1 cellular context compared by ENCODE assay signal in the genomic region with DNA sequence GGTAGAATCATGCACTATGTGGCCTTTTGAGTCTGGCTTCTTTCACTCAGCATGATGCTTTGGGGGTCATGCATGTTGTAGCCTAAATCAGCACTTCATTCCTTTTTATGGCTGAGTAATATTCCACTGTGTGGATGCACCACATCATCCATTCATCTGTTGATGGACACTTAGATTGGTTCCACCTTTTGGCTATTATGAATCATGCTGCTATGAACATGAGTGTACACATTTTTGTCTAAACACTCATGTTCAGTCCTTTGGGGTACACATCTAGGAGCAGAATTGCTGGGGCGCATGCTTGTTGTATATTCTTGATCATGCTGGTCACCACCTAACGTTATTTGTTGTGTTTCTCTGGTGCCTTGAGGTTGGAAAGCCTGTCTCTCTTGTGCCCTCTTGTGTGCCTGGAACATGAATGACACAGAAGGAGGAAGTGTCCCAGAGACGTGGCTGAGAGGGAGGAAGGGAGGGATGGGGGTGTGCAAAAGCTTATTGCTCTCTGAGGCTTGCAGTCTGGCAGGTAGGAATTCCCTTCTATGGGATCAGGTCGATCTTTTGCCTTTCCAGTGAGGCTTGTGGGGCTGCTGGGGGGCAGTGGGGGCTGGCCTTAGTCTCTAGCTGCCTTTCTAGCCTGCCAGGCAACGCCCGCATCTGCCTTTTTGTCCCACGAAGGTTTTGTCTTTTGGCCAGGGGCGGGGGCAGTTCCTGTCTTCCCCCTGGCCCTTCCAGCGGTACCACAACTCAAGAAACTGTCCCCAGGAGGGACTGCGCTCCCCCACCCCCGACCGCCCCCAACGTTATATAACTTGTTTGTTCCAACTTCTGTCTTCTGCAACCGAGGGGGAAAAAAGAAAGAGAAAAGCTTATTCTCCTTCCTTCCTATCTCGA.
TF ChIP-seq lines count a peak whose summit lies in the region.

No MANE protein-coding gene starts in this region.

TF ChIP-seq in IMR-90, 13 proteins besides CTCF, POLR2A, EP300 and RAD21 (continued from another document):
- TF ChIP-seq ELK1 (IDR thresholded peaks at IDR 0.05; ENCODE audit: borderline replicate concordance, low read depth, low read length) (no peak), USF2 (IDR thresholded peaks at IDR 0.05; ENCODE audit: low read depth, low read length) (no peak)
